Comparison of ENCODE assay signal across 24 cellular contexts in genomic region chr10:90317172-90317571, GRCh38.
DNase-seq lines count a peak whose midpoint lies in the region; ATAC-seq, FAIRE-seq and TF ChIP-seq lines count a peak whose summit lies in the region.
"Had no signal": no experiment of that assay in that cellular context is flagged by ENCODE, and none has a peak within 500 bp of the region (broad histone marks: within the 10 kb centered on the region; RNA-seq: fewer than 3 reads in every experiment).

No MANE protein-coding gene starts in this region.

- no TSS peak for BruUV-seq in HCT116 (replicated peaks; lab: Mats Ljungman, UMichigan)

- ATAC-seq in HCT116 (no peak), GM21447 (IDR thresholded peaks at IDR 0.05; ENCODE audit: unreplicated experiment) (no peak)
- ATAC-seq: A549 had no signal

- TF ChIP-seq RAD21 in HCT116 (IDR thresholded peaks at IDR 0.05; ENCODE audit: low read depth): no peak

- no peak overlapping the region for H3K4me3 Mint-ChIP-seq in glutamatergic neuron (ENCODE audit: unreplicated experiment)
- H3K4me3 Mint-ChIP-seq: CD14-positive monocyte; CD4-positive, alpha-beta memory T cell; H9 had no signal

- H3K27me3 Mint-ChIP-seq in glutamatergic neuron (ENCODE audit: unreplicated experiment): no peaks in the 10 kb centered on the region
- H3K27me3 Mint-ChIP-seq: CD4-positive, alpha-beta memory T cell had no signal

- no peaks in the 10 kb centered on the region for H3K9me1 ChIP-seq in keratinocyte (ENCODE audit: control insufficient read depth, extremely low read depth, insufficient read depth, low read length)

- TF ChIP-seq CTCF in HCT116 (IDR thresholded peaks at IDR 0.05 in 2 of 3, conservative IDR thresholded peaks at IDR 0.05 in 1 of 3; ENCODE audit: borderline replicate concordance in 1 of 3, insufficient read depth in 1 of 3, low read depth in 2 of 3, low read length in 2 of 3) (no peak), keratinocyte (optimal IDR thresholded peaks at IDR 0.05 in 1 of 3, IDR thresholded peaks at IDR 0.05 in 1 of 3, conservative IDR thresholded peaks at IDR 0.05 in 1 of 3; ENCODE audit: extremely low read depth in 1 of 3, insufficient read depth in 2 of 3, low read length in 3 of 3) (no peak), glutamatergic neuron (IDR thresholded peaks at IDR 0.05; ENCODE audit: partially characterized antibody, unreplicated experiment) (no peak)

- H3K4me2 ChIP-seq in HCT116 (ENCODE audit: low read length) (peak overlapping the region; percentile 31), keratinocyte (ENCODE audit: control insufficient read depth, extremely low read depth, insufficient read depth, low read depth, low read length) (no peak overlapping the region)
- H3K4me2 ChIP-seq: A549; BLaER1 treated with 17β-estradiol and CSF1 and Interleukin-3, amounts not matched to agents 10 nM and 100 nM had no signal

- H3K9me3 ChIP-seq in HCT116 (ENCODE audit: control insufficient read depth in 1 of 2, insufficient read depth in 1 of 2, low read depth in 1 of 2, low read length in 2 of 2) (no peaks in the 10 kb centered on the region), keratinocyte (ENCODE audit: control insufficient read depth, low read depth, low read length) (no peaks in the 10 kb centered on the region)
- H3K9me3 ChIP-seq: A549; BE2C; BLaER1 treated with 17β-estradiol and CSF1 and Interleukin-3, amounts not matched to agents 10 nM and 100 nM had no signal

- H3K4me1 Mint-ChIP-seq in glutamatergic neuron (ENCODE audit: low read depth, unreplicated experiment): peaks cover 16% of the 10 kb centered on the region
- H3K4me1 Mint-ChIP-seq: CD14-positive monocyte; CD4-positive, alpha-beta memory T cell had no signal

- FAIRE-seq in keratinocyte (lab: Jason Lieb, UNC): peak; percentile 26
- peak; percentile 44 for FAIRE-seq in urothelium cell line (lab: Jason Lieb, UNC)
- FAIRE-seq: A549, GM12891, GM18507 had no signal

- no peaks in the 10 kb centered on the region for H3K79me2 ChIP-seq in HCT116 (ENCODE audit: insufficient read depth, low read length)
- H3K79me2 ChIP-seq in keratinocyte (ENCODE audit: control insufficient read depth, insufficient read depth, low read length): no peaks in the 10 kb centered on the region

- H4K20me1 ChIP-seq in HCT116 (ENCODE audit: insufficient read depth) (no peaks in the 10 kb centered on the region), keratinocyte (ENCODE audit: control insufficient read depth, extremely low read depth, insufficient read depth, low read length) (no peaks in the 10 kb centered on the region)
- H4K20me1 ChIP-seq: BLaER1 treated with 17β-estradiol and CSF1 and Interleukin-3, amounts not matched to agents 10 nM and 100 nM had no signal

- no peaks in the 10 kb centered on the region for H3K27me3 ChIP-seq in HCT116 (ENCODE audit: insufficient read depth, low read length)
- H3K27me3 ChIP-seq in keratinocyte (ENCODE audit: control insufficient read depth, extremely low read depth, insufficient read depth, low read length): no peaks in the 10 kb centered on the region
- H3K27me3 ChIP-seq: BE2C; BLaER1 treated with 17β-estradiol and CSF1 and Interleukin-3, amounts not matched to agents 10 nM and 100 nM had no signal

- H3K9me2 ChIP-seq in HCT116 (ENCODE audit: insufficient read depth): no peaks in the 10 kb centered on the region

- intact Hi-C loops in HCT116 (cut with micrococcal nuclease): loop anchor here (5.0 to 10.0 kb wide), 5 partner anchors 90 to 538 kb away; partner anchors contain the start of gene HTR7

- RAD21 ChIA-PET in HCT116 (lab: Charles Lee; ENCODE audit: low non-redundant PET in 1 of 2, low total read pairs in 2 of 2, uncharacterized antibody in 2 of 2, unreplicated experiment in 2 of 2): no interaction called here

- dilution Hi-C loops in keratinocyte (cut with MboI; ENCODE audit: extremely low pct_ligation_motif_present, low sequenced_read_pairs): no loop called here

- H3K36me3 ChIP-seq in HCT116 (ENCODE audit: control insufficient read depth in 1 of 2, insufficient read depth in 2 of 2, low read length in 2 of 2) (no peaks in the 10 kb centered on the region), keratinocyte (ENCODE audit: control insufficient read depth in 2 of 2, extremely low read depth in 1 of 2, insufficient read depth in 2 of 2, low read length in 2 of 2) (no peaks in the 10 kb centered on the region)
- H3K36me3 ChIP-seq: BE2C; BLaER1 treated with 17β-estradiol and CSF1 and Interleukin-3, amounts not matched to agents 10 nM and 100 nM had no signal

- TF ChIP-seq POLR2A in HCT116 (IDR thresholded peaks at IDR 0.05; ENCODE audit: borderline replicate concordance, extremely low read depth, insufficient read depth, insufficient read length): no peak

- DNase-seq in HCT116 (ENCODE audit: low read depth, low spot score) (no peak), caudate nucleus (lab: John Stamatoyannopoulos, UW) (peak in 40 of 61 donors; percentile 2 to 87 (median 43)), keratinocyte (ENCODE audit: low read depth, low spot score) (no peak), urothelium cell line (ENCODE audit: low spot score) (no peak), glutamatergic neuron (no peak)
- DNase-seq in stimulated activated CD4-positive, alpha-beta T cell treated with anti-CD3 and anti-CD28 coated beads, Interleukin-2, amount 100 ng/mL, for 48 hours: no peak
- DNase-seq: 8988T; ACHN; AML-193; BE2C; Calu3; CD4-positive, alpha-beta memory T cell; COR-L47; DMS53; DMS79 treated with DMSO at 0.1 percent for 48 hours; GF-D8; GM23248; H9 had no signal

- no peak overlapping the region for H3K27ac Mint-ChIP-seq in glutamatergic neuron (ENCODE audit: unreplicated experiment)
- H3K27ac Mint-ChIP-seq: CD14-positive monocyte; CD4-positive, alpha-beta memory T cell; H9 had no signal

- H3K4me1 ChIP-seq in HCT116 (ENCODE audit: control insufficient read depth in 1 of 2, insufficient read depth in 2 of 2, low read length in 2 of 2) (peaks cover 80 to 93% of the 10 kb centered on the region in 2 experiments), keratinocyte (ENCODE audit: control insufficient read depth, extremely low read depth, insufficient read depth, low read length) (peaks cover 32% of the 10 kb centered on the region)
- H3K4me1 ChIP-seq: BE2C had no signal

- CTCF ChIA-PET in HCT116 (lab: Charles Lee): no interaction called here

- H3K27ac ChIP-seq in HCT116 (ENCODE audit: low read depth, low read length): peak overlapping the region; percentile 99
- no peak overlapping the region for H3K27ac ChIP-seq in caudate nucleus (ENCODE audit: low read depth, low read length)
- H3K27ac ChIP-seq in keratinocyte (ENCODE audit: control insufficient read depth, insufficient read depth, low read length): no peak overlapping the region
- H3K27ac ChIP-seq: A549; BLaER1 treated with 17β-estradiol and CSF1 and Interleukin-3, amounts not matched to agents 10 nM and 100 nM; GM23248 had no signal

- POLR2A ChIA-PET in HCT116 (lab: Charles Lee): no interaction called here

- H3K9ac ChIP-seq in HCT116 (ENCODE audit: low read length) (no peak overlapping the region; the same call in 1 of the 2 replicates), keratinocyte (ENCODE audit: control insufficient read depth, extremely low read depth, insufficient read depth, low read length) (no peak overlapping the region)
- H3K9ac ChIP-seq: BLaER1 treated with 17β-estradiol and CSF1 and Interleukin-3, amounts not matched to agents 10 nM and 100 nM; GM23248 had no signal

- H2AFZ ChIP-seq in HCT116 (ENCODE audit: low read depth, low read length, poor library complexity, severe bottlenecking) (no peak overlapping the region), keratinocyte (ENCODE audit: control insufficient read depth, low read length) (no peak overlapping the region)
- H2AFZ ChIP-seq: GM23248 had no signal

- H3K4me3 ChIP-seq in HCT116 (replicated peaks in 1 of 2; ENCODE audit: low read depth in 1 of 2, low read length in 2 of 2): no peak overlapping the region
- H3K4me3 ChIP-seq in keratinocyte (ENCODE audit: control insufficient read depth in 2 of 3, extremely low read depth in 1 of 3, insufficient read depth in 2 of 3, low read depth in 1 of 3, low read length in 3 of 3): no peak overlapping the region
- H3K4me3 ChIP-seq: A549; BLaER1 treated with 17β-estradiol and CSF1 and Interleukin-3, amounts not matched to agents 10 nM and 100 nM; GM23248 had no signal

- no peaks in the 10 kb centered on the region for H3K36me3 Mint-ChIP-seq in glutamatergic neuron (ENCODE audit: unreplicated experiment)
- H3K36me3 Mint-ChIP-seq: CD14-positive monocyte; CD4-positive, alpha-beta memory T cell had no signal

- no peaks in the 10 kb centered on the region for H3K9me3 Mint-ChIP-seq in glutamatergic neuron (ENCODE audit: unreplicated experiment)
- H3K9me3 Mint-ChIP-seq: H9 had no signal

TF ChIP-seq in HCT116, 20 proteins besides CTCF, POLR2A, EP300 and RAD21 (continues in another document):
- TF ChIP-seq ZBTB33 (IDR thresholded peaks at IDR 0.05; ENCODE audit: extremely low read depth, insufficient replicate concordance, low read length) (no peak), JUND (IDR thresholded peaks at IDR 0.05) (no peak), TCF7L2 (IDR thresholded peaks at IDR 0.05; ENCODE audit: borderline replicate concordance, extremely low read depth, insufficient read depth, insufficient read length) (no peak), CBX3 (IDR thresholded peaks at IDR 0.05; ENCODE audit: low read depth) (no peak), SP1 (IDR thresholded peaks at IDR 0.05; ENCODE audit: low read depth) (no peak), POLR2AphosphoS5 (IDR thresholded peaks at IDR 0.05; ENCODE audit: low read depth, low read length) (no peak), EZH2 (IDR thresholded peaks at IDR 0.05) (no peak)

Comparison
In these comparisons a context has a peak if more than half of its experiments do, and no peak if none do; other contexts are left out.
1. DNase-seq: peak in caudate nucleus (40 of 61); none in HCT116 (single experiment), keratinocyte (single experiment), urothelium cell line (single experiment), glutamatergic neuron (single experiment) and stimulated activated CD4-positive, alpha-beta T cell treated with anti-CD3 and anti-CD28 coated beads, Interleukin-2, amount 100 ng/mL, for 48 hours (0 of 2).